Comparison of ENCODE assay signal across 35 cellular contexts in the genomic region with DNA sequence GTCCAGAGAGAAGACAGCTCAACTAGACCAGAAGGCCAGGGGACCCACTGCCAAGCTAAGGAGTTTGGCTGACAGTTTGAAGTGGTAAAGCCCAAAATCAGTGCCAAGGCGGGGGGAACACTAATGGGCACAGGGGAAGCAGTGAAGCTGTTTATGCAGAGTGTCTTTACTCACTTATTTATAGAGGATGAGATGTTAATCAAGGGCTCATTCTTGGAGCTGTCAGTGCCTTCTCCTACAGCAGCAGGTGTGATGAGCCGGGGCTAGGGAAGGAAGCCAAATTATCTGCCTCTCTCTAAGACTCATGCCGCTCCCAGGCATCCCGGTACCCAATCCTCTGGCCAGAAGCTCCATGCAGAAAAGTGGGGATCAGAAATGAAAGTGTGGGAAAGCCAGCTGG.
"Had no signal": no experiment of that assay in that cellular context is flagged by ENCODE, and none has a peak within 500 bp of the region (broad histone marks: within the 10 kb centered on the region; RNA-seq: fewer than 3 reads in every experiment).

No MANE protein-coding gene starts in this region.

- H3K4me1 ChIP-seq: ascending aorta, Peyer's patch had no signal

- H3K27me3 Mint-ChIP-seq: activated CD8-positive, alpha-beta T cell treated with anti-CD3 and anti-CD28 coated beads for 36 hours; activated naive CD4-positive, alpha-beta T cell treated with anti-CD3 and anti-CD28 coated beads, Interleukin-2, amount 50 U/mL, for 24 hours; activated naive CD8-positive, alpha-beta T cell treated with anti-CD3 and anti-CD28 coated beads, Interleukin-2, amount 10 ng/mL, durations not matched to agents 7 days and 5 days had no signal

- DNase-seq: activated B cell treated with CpG ODN at 0.5 μM for 24 hours; activated CD4-positive, alpha-beta T cell treated with anti-CD3 and anti-CD28 coated beads for 48 hours; activated CD4-positive, alpha-beta T cell treated with anti-CD3 and anti-CD28 coated beads, Interleukin-2, amount 50 U/mL, for 4 hours; activated CD4-positive, CD25-positive, alpha-beta regulatory T cell treated with anti-CD3 and anti-CD28 coated beads, Interleukin-2, amount 50 U/mL, for 72 hours; activated CD8-positive, alpha-beta T cell treated with anti-CD3 and anti-CD28 coated beads for 36 hours; activated gamma-delta T cell; activated naive CD4-positive, alpha-beta T cell treated with Interleukin-2 at 50 U/mL for 16 hours; activated naive CD8-positive, alpha-beta T cell treated with anti-CD3 and anti-CD28 coated beads, Interleukin-2, amount 10 ng/mL, durations not matched to agents 7 days and 5 days; activated T-cell treated with anti-CD3 and anti-CD28 coated beads, Interleukin-2, amount 50 U/mL, for 1 hour; activated T-cell treated with anti-CD3 and anti-CD28 coated beads, Interleukin-2, amount 50 U/mL, for 72 hours; amygdala; Karpas-422; KBM-7; NCI-H1105; NCI-H1417 treated with DMSO at 0.1 percent for 48 hours; NCI-H187 treated with DMSO at 0.1 percent for 48 hours; NCI-H2081; NCI-H2171 treated with DMSO at 0.1 percent for 48 hours; NCI-H226; NCI-H510A; NCI-H526; NCI-H748 treated with DMSO at 0.1 percent for 48 hours; NK-92 treated with Interleukin-12 subunit alpha and Interleukin-12 subunit beta, amount 100 ng/mL, for 24 hours; PC-3; Peyer's patch; RPMI8226; SW 1271; T-helper 1 cell; T-helper 2 cell; T-helper 9 cell had no signal

- H3K9me3 Mint-ChIP-seq: activated B cell treated with CpG ODN at 0.5 μM for 24 hours; activated CD8-positive, alpha-beta T cell treated with anti-CD3 and anti-CD28 coated beads for 36 hours; activated naive CD4-positive, alpha-beta T cell treated with anti-CD3 and anti-CD28 coated beads, Interleukin-2, amount 50 U/mL, for 24 hours; activated naive CD8-positive, alpha-beta T cell treated with anti-CD3 and anti-CD28 coated beads, Interleukin-2, amount 10 ng/mL, durations not matched to agents 7 days and 5 days; activated T-cell treated with anti-CD3 and anti-CD28 coated beads, Interleukin-2, amount 50 U/mL, for 72 hours; activated T-helper 2 cell treated with anti-CD3 and anti-CD28 coated beads, Interferon-gamma antibody, Interleukin-2, Interleukin-4, amounts not matched to agents 10 μg/mL and 5 μg/mL and 100 μg/mL, durations not matched to agents 14 hours and 24 hours and 36 hours had no signal

- H3K36me3 ChIP-seq: ascending aorta, cardiac muscle cell, Peyer's patch had no signal

- H3K27me3 ChIP-seq: ascending aorta, Peyer's patch had no signal

- H3K27ac ChIP-seq: ascending aorta, cardiac muscle cell, Peyer's patch, VCaP had no signal

- H3K36me3 Mint-ChIP-seq: activated naive CD4-positive, alpha-beta T cell treated with anti-CD3 and anti-CD28 coated beads, Interleukin-2, amount 50 U/mL, for 24 hours; activated naive CD8-positive, alpha-beta T cell treated with anti-CD3 and anti-CD28 coated beads, Interleukin-2, amount 10 ng/mL, durations not matched to agents 7 days and 5 days had no signal

- H3K4me3 Mint-ChIP-seq: activated B cell treated with CpG ODN at 0.5 μM for 24 hours; activated CD8-positive, alpha-beta T cell treated with anti-CD3 and anti-CD28 coated beads for 36 hours; activated naive CD4-positive, alpha-beta T cell treated with anti-CD3 and anti-CD28 coated beads, Interleukin-2, amount 50 U/mL, for 24 hours; activated naive CD8-positive, alpha-beta T cell treated with anti-CD3 and anti-CD28 coated beads, Interleukin-2, amount 10 ng/mL, durations not matched to agents 7 days and 5 days; activated T-cell treated with anti-CD3 and anti-CD28 coated beads, Interleukin-2, amount 50 U/mL, for 72 hours had no signal

- H3K4me1 Mint-ChIP-seq: activated naive CD4-positive, alpha-beta T cell treated with anti-CD3 and anti-CD28 coated beads, Interleukin-2, amount 50 U/mL, for 24 hours had no signal

- H3K4me3 ChIP-seq: ascending aorta, cardiac muscle cell, Peyer's patch had no signal

- ATAC-seq: activated CD8-positive, alpha-beta T cell treated with anti-CD3 and anti-CD28 coated beads for 36 hours; activated T-cell treated with anti-CD3 and anti-CD28 coated beads, Interleukin-2, amount 50 U/mL, for 72 hours; PC-3 had no signal

- H3K27ac Mint-ChIP-seq: activated B cell treated with CpG ODN at 0.5 μM for 24 hours; activated CD8-positive, alpha-beta T cell treated with anti-CD3 and anti-CD28 coated beads for 36 hours; activated naive CD4-positive, alpha-beta T cell treated with anti-CD3 and anti-CD28 coated beads, Interleukin-2, amount 50 U/mL, for 24 hours; activated naive CD8-positive, alpha-beta T cell treated with anti-CD3 and anti-CD28 coated beads, Interleukin-2, amount 10 ng/mL, durations not matched to agents 7 days and 5 days; activated T-cell treated with anti-CD3 and anti-CD28 coated beads, Interleukin-2, amount 50 U/mL, for 72 hours; activated T-helper 2 cell treated with anti-CD3 and anti-CD28 coated beads, Interferon-gamma antibody, Interleukin-2, Interleukin-4, amounts not matched to agents 10 μg/mL and 5 μg/mL and 100 μg/mL, durations not matched to agents 14 hours and 24 hours and 36 hours had no signal

- H3K9me3 ChIP-seq: ascending aorta, Peyer's patch had no signal
